ENCODE assay signal across 22 cellular contexts in the genomic region with DNA sequence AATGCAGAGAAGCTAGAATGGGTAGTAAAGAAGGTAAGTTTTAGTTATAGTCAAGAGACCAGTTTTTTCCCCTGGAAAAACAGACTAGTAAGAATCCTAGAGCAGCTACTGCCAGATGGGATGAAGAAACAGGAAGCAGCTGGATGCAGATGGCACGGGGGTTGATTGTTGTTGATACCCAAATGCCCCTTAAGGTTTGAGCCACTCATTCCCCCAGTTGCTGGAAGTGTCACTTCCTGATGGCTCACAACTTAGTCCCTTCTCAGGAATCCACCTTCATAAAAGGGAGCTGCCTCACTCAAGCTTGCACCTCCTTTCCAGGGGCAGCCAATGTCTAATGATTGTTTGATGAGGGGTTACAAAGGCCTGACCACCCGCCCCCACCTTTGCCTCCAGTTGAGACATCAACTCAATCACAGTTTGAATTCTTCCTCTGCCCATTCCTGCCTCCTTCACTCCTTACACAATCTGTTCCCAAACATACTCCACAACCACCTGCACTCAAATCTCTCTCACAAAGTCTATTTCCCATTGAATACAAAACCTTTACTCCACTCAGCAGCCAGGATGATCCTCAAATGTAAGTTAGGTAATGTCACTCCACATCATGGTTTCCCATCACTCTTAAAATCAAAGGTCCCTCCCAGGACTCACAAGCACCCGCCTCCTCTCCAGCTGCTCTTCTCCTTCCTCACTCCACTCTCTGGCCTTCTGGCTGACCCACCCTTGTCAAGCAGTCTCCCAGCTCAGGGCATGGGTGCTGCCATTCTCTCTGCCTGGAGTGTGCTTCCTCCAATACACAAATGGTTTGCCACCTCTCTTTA.
A peak's percentile ranks its signal among the peaks of the same experiment; 100 is the strongest.
DNase-seq lines count a peak whose midpoint lies in the region; FAIRE-seq and TF ChIP-seq lines count a peak whose summit lies in the region.
"Had no signal": no experiment of that assay in that cellular context is flagged by ENCODE, and none has a peak within 500 bp of the region (broad histone marks: within the 10 kb centered on the region; RNA-seq: fewer than 3 reads in every experiment).

No MANE protein-coding gene starts in this region.

- peak overlapping the region; percentile 54 for H3K18ac ChIP-seq in trophoblast cell (ENCODE audit: low read length)

- peaks cover 24% of the 10 kb centered on the region for H3K9me3 Mint-ChIP-seq in Caco-2 (ENCODE audit: unreplicated experiment)
- H3K9me3 Mint-ChIP-seq: activated naive CD4-positive, alpha-beta T cell treated with anti-CD3 and anti-CD28 coated beads, Interleukin-2, amount 50 U/mL, for 24 hours; activated T-cell treated with anti-CD3 and anti-CD28 coated beads, Interleukin-2, amount 50 U/mL, for 4 hours; dendritic cell treated with granulocyte-macrophage colony-stimulating factor and Interleukin-4, amounts not matched to agents 40 ng/mL and 50 ng/mL, for 4 days had no signal

- TF ChIP-seq POLR2A in endothelial cell of umbilical vein (IDR thresholded peaks at IDR 0.05; ENCODE audit: low read depth, low read length): peak; percentile 98

- BruUV-seq in Caco-2 (replicated peaks; lab: Mats Ljungman, UMichigan): no TSS peak
- TSS peak; percentile 92 for BruUV-seq in endothelial cell of umbilical vein (replicated peaks; lab: Mats Ljungman, UMichigan)
- BruUV-seq in OCI-LY7 (replicated peaks; lab: Mats Ljungman, UMichigan): no TSS peak

- H3K27me3 Mint-ChIP-seq in Caco-2 (ENCODE audit: insufficient read depth, unreplicated experiment): no peaks in the 10 kb centered on the region
- H3K27me3 Mint-ChIP-seq: brain had no signal

- dilution Hi-C loops in endothelial cell of umbilical vein (cut with MboI; ENCODE audit: extremely low pct_ligation_motif_present, low sequenced_read_pairs): loop anchor here (10.0 to 25.0 kb wide), 2 partner anchors 236 to 293 kb away; no protein-coding TSS in a partner anchor

- peaks cover 59% of the 10 kb centered on the region for H3K4me1 ChIP-seq in Caco-2
- H3K4me1 ChIP-seq in endothelial cell of umbilical vein (ENCODE audit: control insufficient read depth, extremely low read depth, insufficient read depth, low read length): peaks cover 68% of the 10 kb centered on the region
- H3K4me1 ChIP-seq in trophoblast cell (ENCODE audit: control insufficient read depth in 1 of 2, insufficient read depth in 2 of 2, low read length in 2 of 2): peaks cover 12 to 25% of the 10 kb centered on the region in 2 experiments
- H3K4me1 ChIP-seq in OCI-LY7 (ENCODE audit: insufficient read depth, low read length, poor library complexity, severe bottlenecking): no peaks in the 10 kb centered on the region

- H3K79me1 ChIP-seq in trophoblast cell (ENCODE audit: low read length): peaks cover 33% of the 10 kb centered on the region

- TF ChIP-seq CTCF in Caco-2 (IDR thresholded peaks at IDR 0.05; ENCODE audit: insufficient read depth in 1 of 2, low read depth in 1 of 2, low read length in 1 of 2, severe bottlenecking in 1 of 2, unreplicated experiment in 1 of 2) (no peak), endothelial cell of umbilical vein (IDR thresholded peaks at IDR 0.05; ENCODE audit: extremely low read depth in 1 of 2, insufficient read depth in 1 of 2, low read depth in 1 of 2, low read length in 2 of 2) (no peak), OCI-LY7 (conservative IDR thresholded peaks at IDR 0.05; ENCODE audit: low read length) (no peak)

- WGBS in trophoblast cell (ENCODE audit: extremely low coverage, insufficient coverage, insufficient read length): no CpG with 5 or more reads among the region's 3 CpGs

- H4K91ac ChIP-seq in trophoblast cell (ENCODE audit: low read depth, low read length): peak overlapping the region; percentile 89

- H2AFZ ChIP-seq in endothelial cell of umbilical vein (ENCODE audit: low read depth, low read length) (no peak overlapping the region), trophoblast cell (ENCODE audit: insufficient read depth, low read length, poor library complexity) (no peak overlapping the region), OCI-LY7 (ENCODE audit: low read length) (no peak overlapping the region)

- peak overlapping the region; percentile 97 for H3K27ac ChIP-seq in endothelial cell of umbilical vein (ENCODE audit: insufficient read depth, low read depth, low read length)
- no peak overlapping the region for H3K27ac ChIP-seq in trophoblast cell (ENCODE audit: low read depth, low read length)
- H3K27ac ChIP-seq in OCI-LY7 (ENCODE audit: low read depth, low read length, poor library complexity, severe bottlenecking): no peak overlapping the region
- H3K27ac ChIP-seq: VCaP had no signal

- H2BK5ac ChIP-seq in trophoblast cell (ENCODE audit: low read depth, low read length, poor library complexity): peak overlapping the region; percentile 49

- H3K4me3 ChIP-seq in Caco-2 (ENCODE audit: low read depth, low read length): no peak overlapping the region
- no peak overlapping the region for H3K4me3 ChIP-seq in endothelial cell of umbilical vein (replicated peaks in 1 of 3; ENCODE audit: insufficient read depth in 1 of 3, low read depth in 1 of 3, low read length in 3 of 3)
- no peak overlapping the region for H3K4me3 ChIP-seq in trophoblast cell (ENCODE audit: low read depth, low read length)
- no peak overlapping the region for H3K4me3 ChIP-seq in OCI-LY7 (ENCODE audit: low read depth, low read length, poor library complexity, severe bottlenecking)

- H3K36me3 Mint-ChIP-seq in Caco-2 (ENCODE audit: insufficient read depth, unreplicated experiment): peaks cover 17% of the 10 kb centered on the region
- H3K36me3 Mint-ChIP-seq: activated naive CD4-positive, alpha-beta T cell treated with anti-CD3 and anti-CD28 coated beads, Interleukin-2, amount 50 U/mL, for 24 hours; brain had no signal

- H3K9me2 ChIP-seq in OCI-LY7 (ENCODE audit: insufficient read depth, low read length): no peaks in the 10 kb centered on the region

- peak overlapping the region; percentile 62 for H3K9ac ChIP-seq in endothelial cell of umbilical vein (replicated peaks; ENCODE audit: extremely low read depth, insufficient read depth, low read length)
- H3K9ac ChIP-seq in trophoblast cell (ENCODE audit: low read length): no peak overlapping the region

- H3K36me3 ChIP-seq in Caco-2 (ENCODE audit: control insufficient read depth, insufficient read depth, low read length) (0 out of 2 replicates have a peak, but pooled peaks cover 1% of the 10 kb centered on the region), endothelial cell of umbilical vein (ENCODE audit: control insufficient read depth in 2 of 2, extremely low read depth in 1 of 2, insufficient read depth in 2 of 2, low read length in 2 of 2) (no peaks in the 10 kb centered on the region), trophoblast cell (ENCODE audit: control insufficient read depth in 1 of 2, insufficient read depth in 2 of 2, low read length in 2 of 2) (no peaks in the 10 kb centered on the region), OCI-LY7 (ENCODE audit: insufficient read depth, low read length) (no peaks in the 10 kb centered on the region)

- H3K79me2 ChIP-seq in endothelial cell of umbilical vein (ENCODE audit: control insufficient read depth, insufficient read depth, low read length) (no peaks in the 10 kb centered on the region), trophoblast cell (ENCODE audit: control insufficient read depth, insufficient read depth, low read length, poor library complexity) (peaks cover 2% of the 10 kb centered on the region), OCI-LY7 (ENCODE audit: insufficient read depth, low read depth, low read length) (no peaks in the 10 kb centered on the region)

- CTCF ChIA-PET in Caco-2 (lab: Charles Lee): interaction anchor here (0.6 kb wide), 1 partner anchor 307 kb away, joined by 3 read pairs; no protein-coding TSS in a partner anchor
- CTCF ChIA-PET in endothelial cell of umbilical vein (lab: Charles Lee): interaction anchor here (0.6 to 4.1 kb wide), 10 partner anchors 9 to 626 kb away, joined by 3 to 20 read pairs (median 6); a partner anchor contains a TSS
- CTCF ChIA-PET in OCI-LY7 (lab: Charles Lee; ENCODE audit: unreplicated experiment): no interaction called here

- H3K9me3 ChIP-seq in Caco-2: no peaks in the 10 kb centered on the region
- no peaks in the 10 kb centered on the region for H3K9me3 ChIP-seq in endothelial cell of umbilical vein (replicated peaks; ENCODE audit: control insufficient read depth, insufficient read depth, low read length)
- H3K9me3 ChIP-seq in trophoblast cell (ENCODE audit: insufficient read depth, low read depth, low read length): no peaks in the 10 kb centered on the region
- no peaks in the 10 kb centered on the region for H3K9me3 ChIP-seq in OCI-LY7 (ENCODE audit: low read length)

- POLR2A ChIA-PET in Caco-2 (lab: Charles Lee) (no interaction called here), endothelial cell of umbilical vein (lab: Charles Lee) (interaction anchor here (0.7 to 7.5 kb wide), 13 partner anchors 10 to 460 kb away, joined by 3 to 118 read pairs (median 5); a partner anchor contains a TSS), OCI-LY7 (lab: Charles Lee) (no interaction called here)

- no peak overlapping the region for H4K12ac ChIP-seq in trophoblast cell (ENCODE audit: low read depth, low read length)

- FAIRE-seq in endothelial cell of umbilical vein (lab: Jason Lieb, UNC): peak; percentile 83
- FAIRE-seq: D721Med had no signal

- no peak overlapping the region for H3K4me3 Mint-ChIP-seq in Caco-2 (ENCODE audit: unreplicated experiment)
- H3K4me3 Mint-ChIP-seq: activated naive CD4-positive, alpha-beta T cell treated with anti-CD3 and anti-CD28 coated beads, Interleukin-2, amount 50 U/mL, for 24 hours; activated T-cell treated with anti-CD3 and anti-CD28 coated beads, Interleukin-2, amount 50 U/mL, for 4 hours; brain; dendritic cell treated with granulocyte-macrophage colony-stimulating factor and Interleukin-4, amounts not matched to agents 40 ng/mL and 50 ng/mL, for 4 days had no signal

- intact Hi-C loops in Caco-2 (cut with micrococcal nuclease; ENCODE audit: unreplicated experiment) (no loop called here), endothelial cell of umbilical vein (cut with micrococcal nuclease) (loop anchor here (1.0 kb wide), 1 partner anchor 100 kb away; no protein-coding TSS in a partner anchor), OCI-LY7 (cut with micrococcal nuclease; ENCODE audit: unreplicated experiment) (no loop called here)

- peak overlapping the region; percentile 87 for H3K14ac ChIP-seq in trophoblast cell (ENCODE audit: low read length)

- H3K4ac ChIP-seq in trophoblast cell (ENCODE audit: low read depth, low read length): peak overlapping the region; percentile 78

- DNase-seq in Caco-2: no peak
- DNase-seq in M059J (ENCODE audit: low read depth): peak; percentile 82
- DNase-seq in endothelial cell of umbilical vein (ENCODE audit: low read depth, low spot score): peak; percentile 94
- DNase-seq in trophoblast cell: peak in 1 of 2 donors; percentile 43
- no peak for DNase-seq in activated CD8-positive, alpha-beta memory T cell treated with anti-CD3 and anti-CD28 coated beads, Interleukin-2, amount 50 U/mL, for 4 hours
- DNase-seq in glomerular visceral epithelial cell (ENCODE audit: extremely low spot score): no peak
- no peak for DNase-seq in OCI-LY7 (ENCODE audit: low spot score)
- no peak for DNase-seq in 8988T
- DNase-seq: activated CD4-positive, alpha-beta T cell treated with anti-CD3 and anti-CD28 coated beads, Interleukin-2, amount 50 U/mL, for 48 hours; activated T-cell treated with anti-CD3 and anti-CD28 coated beads, Interleukin-2, amount 50 U/mL, for 4 hours; islet precursor cell; mesendoderm; NCI-H1105; nucleus accumbens; stimulated activated CD4-positive, alpha-beta T cell treated with anti-CD3 and anti-CD28 coated beads, Interleukin-4, amount 100 ng/mL, for 4 hours; stimulated activated CD8-positive, alpha-beta memory T cell treated with anti-CD3 and anti-CD28 coated beads, Interleukin-4, amount 100 ng/mL, for 48 hours; T-helper 1 cell had no signal

- peak overlapping the region; percentile 66 for H4K8ac ChIP-seq in trophoblast cell (ENCODE audit: low read depth, low read length)

- peak overlapping the region; percentile 72 for H2BK120ac ChIP-seq in trophoblast cell (ENCODE audit: insufficient read depth, low read length, poor library complexity)

- H3K27ac Mint-ChIP-seq in Caco-2 (ENCODE audit: unreplicated experiment): peak overlapping the region; percentile 68
- H3K27ac Mint-ChIP-seq: activated naive CD4-positive, alpha-beta T cell treated with anti-CD3 and anti-CD28 coated beads, Interleukin-2, amount 50 U/mL, for 24 hours; brain; dendritic cell treated with granulocyte-macrophage colony-stimulating factor and Interleukin-4, amounts not matched to agents 40 ng/mL and 50 ng/mL, for 4 days had no signal

- no peaks in the 10 kb centered on the region for H3K9me1 ChIP-seq in endothelial cell of umbilical vein (replicated peaks; ENCODE audit: control insufficient read depth, extremely low read depth, insufficient read depth, low read length)

- H3K27me3 ChIP-seq in Caco-2 (replicated peaks; ENCODE audit: control insufficient read depth, insufficient read depth, low read length) (no peaks in the 10 kb centered on the region), endothelial cell of umbilical vein (ENCODE audit: control insufficient read depth in 2 of 2, insufficient read depth in 2 of 2, low read length in 2 of 2) (no peaks in the 10 kb centered on the region), trophoblast cell (ENCODE audit: insufficient read depth, low read length) (no peaks in the 10 kb centered on the region)

- peak overlapping the region; percentile 99 for H2BK12ac ChIP-seq in trophoblast cell (ENCODE audit: low read length)

- no peak overlapping the region for H3K23ac ChIP-seq in trophoblast cell (ENCODE audit: low read length)

- H2AK5ac ChIP-seq in trophoblast cell (ENCODE audit: low read length): peak overlapping the region; percentile 92

- H3K4me1 Mint-ChIP-seq in Caco-2 (ENCODE audit: low read depth, unreplicated experiment): peaks cover 47% of the 10 kb centered on the region
- H3K4me1 Mint-ChIP-seq: activated naive CD4-positive, alpha-beta T cell treated with anti-CD3 and anti-CD28 coated beads, Interleukin-2, amount 50 U/mL, for 24 hours had no signal

- H3K4me2 ChIP-seq in endothelial cell of umbilical vein (ENCODE audit: insufficient read depth, low read length) (peak overlapping the region; percentile 5), trophoblast cell (ENCODE audit: low read length) (no peak overlapping the region), OCI-LY7 (ENCODE audit: low read length) (no peak overlapping the region)

- no peaks in the 10 kb centered on the region for H4K20me1 ChIP-seq in endothelial cell of umbilical vein (replicated peaks; ENCODE audit: control insufficient read depth, extremely low read depth, insufficient read depth, low read length)
- no peaks in the 10 kb centered on the region for H4K20me1 ChIP-seq in OCI-LY7 (ENCODE audit: insufficient read depth, low read length)

Comparison
In these comparisons a context has a peak if more than half of its experiments do, and no peak if none do; other contexts are left out.
1. DNase-seq: peak in M059J (single experiment) and endothelial cell of umbilical vein (single experiment); none in Caco-2 (0 of 2), activated CD8-positive, alpha-beta memory T cell treated with anti-CD3 and anti-CD28 coated beads, Interleukin-2, amount 50 U/mL, for 4 hours (single experiment), glomerular visceral epithelial cell (single experiment), OCI-LY7 (single experiment) and 8988T (single experiment).